In the genomic region with DNA sequence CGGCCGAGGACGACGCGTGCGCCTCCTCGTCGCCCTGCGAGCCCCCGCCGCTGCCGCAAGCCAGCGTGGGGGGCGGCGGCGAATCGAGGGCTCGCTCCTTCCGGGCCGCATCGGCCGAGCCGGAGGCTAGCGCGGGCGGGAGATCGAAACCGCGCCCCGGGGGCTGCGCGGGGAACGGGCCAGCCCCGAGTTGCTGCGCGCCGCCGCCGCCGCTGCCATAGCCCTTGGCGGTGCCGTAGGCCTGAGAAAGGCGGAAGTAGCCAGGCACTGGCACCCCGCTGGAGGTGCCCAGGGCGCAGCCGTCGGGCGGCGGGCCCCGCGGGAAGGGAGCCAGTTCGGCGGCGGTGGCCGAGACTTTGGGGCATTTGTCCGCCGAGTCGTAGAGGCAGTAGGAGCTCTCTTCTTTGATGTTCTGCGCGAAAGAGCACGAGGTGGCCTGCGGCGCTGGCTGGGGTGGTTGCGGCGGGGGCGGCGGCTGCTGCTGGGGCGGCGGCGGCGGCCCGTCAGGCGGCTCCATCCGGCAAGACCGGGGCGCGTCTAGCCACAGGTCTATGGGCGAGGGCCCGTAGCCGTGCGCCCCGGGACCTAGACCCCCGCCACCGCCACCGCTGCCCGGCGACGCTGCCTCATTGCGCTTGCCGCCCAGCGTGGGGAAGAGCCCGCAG, we compare ENCODE assay signal across 9 cellular contexts. TPM values are rescaled to one million over a fixed set of nuclear protein-coding genes. Genes with fewer than 3 reads are reported as not detected.
A peak's percentile ranks its signal among the peaks of the same experiment; 100 is the strongest.
DNase-seq lines count a peak whose midpoint lies in the region; ATAC-seq and TF ChIP-seq lines count a peak whose summit lies in the region.
"Had no signal": no experiment of that assay in that cellular context is flagged by ENCODE, and none has a peak within 500 bp of the region (broad histone marks: within the 10 kb centered on the region; RNA-seq: fewer than 3 reads in every experiment).

No MANE protein-coding gene starts in this region.

- CTCF ChIA-PET in CD4-positive, alpha-beta T cell (lab: Charles Lee) = interaction anchor here (1.0 to 2.9 kb wide), 3 partner anchors 12 to 23 kb away, joined by 3 to 10 read pairs (median 10); no protein-coding TSS in a partner anchor

- DNase-seq in CD4-positive, alpha-beta T cell = peak in 2 of 10 experiments; percentile 28 to 36
- DNase-seq in activated naive CD8-positive, alpha-beta T cell treated with anti-CD3 and anti-CD28 coated beads, Interleukin-2, amount 10 ng/mL, durations not matched to agents 7 days and 5 days = peak; percentile 50
- DNase-seq in lower lobe of right lung = peak; percentile 48
- peak; percentile 70 for DNase-seq in type B pancreatic cell (ENCODE audit: extremely low spot score, unreplicated experiment)

- ATAC-seq in CD4-positive, alpha-beta T cell (ENCODE audit: poor library complexity) = peak; percentile 54
- ATAC-seq in HG03432 (IDR thresholded peaks at IDR 0.05; ENCODE audit: unreplicated experiment) (peak; percentile 50), lower lobe of right lung (peak; percentile 71 to 73), GM21423 (IDR thresholded peaks at IDR 0.05; ENCODE audit: unreplicated experiment) (no peak), HG03521 (IDR thresholded peaks at IDR 0.05; ENCODE audit: unreplicated experiment) (no peak), GM18870 (IDR thresholded peaks at IDR 0.05; ENCODE audit: unreplicated experiment) (no peak)
- peak; percentile 39 for ATAC-seq in activated naive CD8-positive, alpha-beta T cell treated with anti-CD3 and anti-CD28 coated beads, Interleukin-2, amount 10 ng/mL, durations not matched to agents 7 days and 5 days (ENCODE audit: low read depth)
- ATAC-seq: K562 had no signal

- H3K4me3 Mint-ChIP-seq in CD4-positive, alpha-beta T cell = no peak overlapping the region
- H3K4me3 Mint-ChIP-seq in activated naive CD8-positive, alpha-beta T cell treated with anti-CD3 and anti-CD28 coated beads, Interleukin-2, amount 10 ng/mL, durations not matched to agents 7 days and 5 days = peak overlapping the region; percentile 19
- H3K4me3 Mint-ChIP-seq in type B pancreatic cell = peak overlapping the region; percentile 47

- peaks cover 95% of the 10 kb centered on the region for H3K27me3 ChIP-seq in CD4-positive, alpha-beta T cell (ENCODE audit: control insufficient read depth, insufficient read depth, low read length)
- peaks cover 100% of the 10 kb centered on the region for H3K27me3 ChIP-seq in lower lobe of right lung (ENCODE audit: low read depth)

- H3K27ac Mint-ChIP-seq in CD4-positive, alpha-beta T cell = no peak overlapping the region
- no peak overlapping the region for H3K27ac Mint-ChIP-seq in activated naive CD8-positive, alpha-beta T cell treated with anti-CD3 and anti-CD28 coated beads, Interleukin-2, amount 10 ng/mL, durations not matched to agents 7 days and 5 days
- no peak overlapping the region for H3K27ac Mint-ChIP-seq in type B pancreatic cell

- H3K9me3 ChIP-seq in CD4-positive, alpha-beta T cell (ENCODE audit: control insufficient read depth, low read length) = peaks cover 5% of the 10 kb centered on the region
- H3K9me3 ChIP-seq in lower lobe of right lung = no peaks in the 10 kb centered on the region

- POLR2A ChIA-PET in CD4-positive, alpha-beta T cell (lab: Charles Lee) = interaction anchor here (1.1 to 2.5 kb wide), 4 partner anchors 9 to 17 kb away, joined by 3 to 14 read pairs (median 8); no protein-coding TSS in a partner anchor
- POLR2A ChIA-PET in activated naive CD8-positive, alpha-beta T cell treated with anti-CD3 and anti-CD28 coated beads, Interleukin-2, amount 10 ng/mL, durations not matched to agents 7 days and 5 days (lab: Charles Lee) = interaction anchor here (0.9 kb wide), 1 partner anchor 14 kb away, joined by 3 read pairs; no protein-coding TSS in a partner anchor

- H3K36me3 ChIP-seq in lower lobe of right lung = no peaks in the 10 kb centered on the region

- H3K9me3 Mint-ChIP-seq in CD4-positive, alpha-beta T cell = no peaks in the 10 kb centered on the region
- H3K9me3 Mint-ChIP-seq in activated naive CD8-positive, alpha-beta T cell treated with anti-CD3 and anti-CD28 coated beads, Interleukin-2, amount 10 ng/mL, durations not matched to agents 7 days and 5 days = no peaks in the 10 kb centered on the region
- no peaks in the 10 kb centered on the region for H3K9me3 Mint-ChIP-seq in type B pancreatic cell

- peaks cover 84% of the 10 kb centered on the region for H3K27me3 Mint-ChIP-seq in CD4-positive, alpha-beta T cell
- peaks cover 66% of the 10 kb centered on the region for H3K27me3 Mint-ChIP-seq in activated naive CD8-positive, alpha-beta T cell treated with anti-CD3 and anti-CD28 coated beads, Interleukin-2, amount 10 ng/mL, durations not matched to agents 7 days and 5 days
- peaks cover 85% of the 10 kb centered on the region for H3K27me3 Mint-ChIP-seq in type B pancreatic cell

- peaks cover 33% of the 10 kb centered on the region for H3K4me1 Mint-ChIP-seq in CD4-positive, alpha-beta T cell (ENCODE audit: low read depth)
- H3K4me1 Mint-ChIP-seq in activated naive CD8-positive, alpha-beta T cell treated with anti-CD3 and anti-CD28 coated beads, Interleukin-2, amount 10 ng/mL, durations not matched to agents 7 days and 5 days = peaks cover 9% of the 10 kb centered on the region
- H3K4me1 Mint-ChIP-seq in type B pancreatic cell (ENCODE audit: unreplicated experiment) = peaks cover 10% of the 10 kb centered on the region

- no peak overlapping the region for H3K27ac ChIP-seq in CD4-positive, alpha-beta T cell (ENCODE audit: low read depth, low read length)
- H3K27ac ChIP-seq in lower lobe of right lung = no peak overlapping the region

- intact Hi-C loops in CD4-positive, alpha-beta T cell (cut with DNase I, micrococcal nuclease) = loop anchor here in 1 of 2 experiments (2.0 kb wide), 1 partner anchor 13 kb away; no protein-coding TSS in a partner anchor
- intact Hi-C loops in lower lobe of right lung (cut with DNase I) = no loop called here

- no peaks in the 10 kb centered on the region for H3K36me3 Mint-ChIP-seq in CD4-positive, alpha-beta T cell (ENCODE audit: low read depth)
- peaks cover 3% of the 10 kb centered on the region for H3K36me3 Mint-ChIP-seq in activated naive CD8-positive, alpha-beta T cell treated with anti-CD3 and anti-CD28 coated beads, Interleukin-2, amount 10 ng/mL, durations not matched to agents 7 days and 5 days
- no peaks in the 10 kb centered on the region for H3K36me3 Mint-ChIP-seq in type B pancreatic cell

- TF ChIP-seq CTCF in CD4-positive, alpha-beta T cell (IDR thresholded peaks at IDR 0.05) = no peak
- TF ChIP-seq CTCF in lower lobe of right lung (IDR thresholded peaks at IDR 0.05) (no peak), type B pancreatic cell (conservative IDR thresholded peaks at IDR 0.05) (no peak)

- peaks cover 40% of the 10 kb centered on the region for H3K4me1 ChIP-seq in lower lobe of right lung

- H3K4me3 ChIP-seq in lower lobe of right lung = peak overlapping the region; percentile 56
- H3K4me3 ChIP-seq: K562 had no signal

RNA-seq across cellular contexts. Expression of gene HOXA10, which starts 0.6 kb away (rescaled TPM):
- total RNA-seq in CD4-positive, alpha-beta T cell = not detected
- not detected for total RNA-seq in activated naive CD8-positive, alpha-beta T cell treated with anti-CD3 and anti-CD28 coated beads, Interleukin-2, amount 10 ng/mL, durations not matched to agents 7 days and 5 days
- total RNA-seq in lower lobe of right lung (0.38 TPM), type B pancreatic cell (ENCODE audit: low replicate concordance) (0.29 and 4.9 TPM in 2 replicates)
- total RNA-seq: K562 had no signal

RNA-seq across cellular contexts. Expression of gene HOXA9, which starts 8.2 kb away (rescaled TPM):
- total RNA-seq in CD4-positive, alpha-beta T cell = not detected
- not detected for total RNA-seq in activated naive CD8-positive, alpha-beta T cell treated with anti-CD3 and anti-CD28 coated beads, Interleukin-2, amount 10 ng/mL, durations not matched to agents 7 days and 5 days
- total RNA-seq in lower lobe of right lung (1.7 TPM), type B pancreatic cell (ENCODE audit: low replicate concordance) (0.67 and 4.1 TPM in 2 replicates)
- total RNA-seq: K562 had no signal

RNA-seq across cellular contexts. Expression of gene HOXA11, which starts 11.5 kb away (rescaled TPM):
- not detected for total RNA-seq in CD4-positive, alpha-beta T cell
- not detected for total RNA-seq in activated naive CD8-positive, alpha-beta T cell treated with anti-CD3 and anti-CD28 coated beads, Interleukin-2, amount 10 ng/mL, durations not matched to agents 7 days and 5 days
- not detected for total RNA-seq in lower lobe of right lung
- total RNA-seq in type B pancreatic cell (ENCODE audit: low replicate concordance) = 1.2 TPM in 1 of 2 replicates, not detected in the other
- total RNA-seq: K562 had no signal

RNA-seq across cellular contexts. Expression of gene HOXA7, which starts 17.1 kb away (rescaled TPM):
- not detected for total RNA-seq in CD4-positive, alpha-beta T cell
- not detected for total RNA-seq in activated naive CD8-positive, alpha-beta T cell treated with anti-CD3 and anti-CD28 coated beads, Interleukin-2, amount 10 ng/mL, durations not matched to agents 7 days and 5 days
- 2.2 TPM for total RNA-seq in lower lobe of right lung
- total RNA-seq in type B pancreatic cell (ENCODE audit: low replicate concordance) = 3.2 and 6.2 TPM in 2 replicates
- total RNA-seq: K562 had no signal

RNA-seq across cellular contexts. Expression of gene HOXA3, which starts 21.2 kb away (rescaled TPM):
- total RNA-seq in CD4-positive, alpha-beta T cell = not detected
- not detected for total RNA-seq in activated naive CD8-positive, alpha-beta T cell treated with anti-CD3 and anti-CD28 coated beads, Interleukin-2, amount 10 ng/mL, durations not matched to agents 7 days and 5 days
- total RNA-seq in lower lobe of right lung = 4.6 TPM
- total RNA-seq in type B pancreatic cell (ENCODE audit: low replicate concordance) = 40.5 and 92.8 TPM in 2 replicates

Comparison
In these comparisons a context has a peak if more than half of its experiments do, and no peak if none do; other contexts are left out.
1. ATAC-seq: peak in CD4-positive, alpha-beta T cell (single experiment), HG03432 (single experiment), activated naive CD8-positive, alpha-beta T cell treated with anti-CD3 and anti-CD28 coated beads, Interleukin-2, amount 10 ng/mL, durations not matched to agents 7 days and 5 days (single experiment) and lower lobe of right lung (2 of 2); none in GM21423 (single experiment), HG03521 (single experiment) and GM18870 (single experiment).